Comparison of ENCODE assay signal across 10 cellular contexts in the genomic region with DNA sequence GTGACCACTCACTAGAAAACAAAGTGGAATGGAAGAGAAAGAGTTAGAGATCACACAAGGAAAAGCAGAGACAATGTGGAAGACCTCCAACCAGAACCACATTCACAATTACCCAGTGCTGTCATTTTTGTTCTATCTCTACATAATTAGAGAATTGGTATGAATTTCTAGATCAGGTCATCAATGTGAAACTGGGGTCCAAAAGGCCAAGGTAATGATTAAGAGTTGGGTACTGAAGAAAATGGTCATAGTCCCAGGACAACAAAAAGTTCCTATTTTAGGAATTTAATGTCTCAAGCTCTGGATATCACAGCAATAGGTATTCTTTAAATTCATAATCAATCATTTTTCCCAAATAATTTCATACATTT.
DNase-seq lines count a peak whose midpoint lies in the region; ATAC-seq and TF ChIP-seq lines count a peak whose summit lies in the region.
"Had no signal": no experiment of that assay in that cellular context is flagged by ENCODE, and none has a peak within 500 bp of the region (broad histone marks: within the 10 kb centered on the region; RNA-seq: fewer than 3 reads in every experiment).

No MANE protein-coding gene starts in this region.

- H3K9me3 Mint-ChIP-seq in stimulated activated naive CD8-positive, alpha-beta T cell treated with anti-CD3 and anti-CD28 coated beads, Interleukin-15, Interleukin-2, amounts not matched to agents 100 ng/mL and 50 ng/mL, for 24 hours = no peaks in the 10 kb centered on the region

- H3K27me3 Mint-ChIP-seq in stimulated activated naive CD8-positive, alpha-beta T cell treated with anti-CD3 and anti-CD28 coated beads, Interleukin-15, Interleukin-2, amounts not matched to agents 100 ng/mL and 50 ng/mL, for 24 hours = no peaks in the 10 kb centered on the region

- no peak for ATAC-seq in stimulated activated naive CD8-positive, alpha-beta T cell treated with anti-CD3 and anti-CD28 coated beads, Interleukin-15, Interleukin-2, amounts not matched to agents 100 U/mL and 50 U/mL, for 24 hours
- no peak for ATAC-seq in GM19351 (IDR thresholded peaks at IDR 0.05; ENCODE audit: unreplicated experiment)

- intact Hi-C loops in breast epithelium (cut with DNase I; ENCODE audit: low total_unique reads) = no loop called here

- no peak for TF ChIP-seq CTCF in breast epithelium (IDR thresholded peaks at IDR 0.05)

- no peaks in the 10 kb centered on the region for H3K27me3 ChIP-seq in breast epithelium

- H3K4me1 ChIP-seq in breast epithelium = no peaks in the 10 kb centered on the region

- no peak for TF ChIP-seq POLR2A in breast epithelium (IDR thresholded peaks at IDR 0.05)

- peaks cover 47% of the 10 kb centered on the region for H3K4me1 Mint-ChIP-seq in stimulated activated naive CD8-positive, alpha-beta T cell treated with anti-CD3 and anti-CD28 coated beads, Interleukin-15, Interleukin-2, amounts not matched to agents 100 ng/mL and 50 ng/mL, for 24 hours (ENCODE audit: low read depth)

- peaks cover 34% of the 10 kb centered on the region for H3K36me3 Mint-ChIP-seq in stimulated activated naive CD8-positive, alpha-beta T cell treated with anti-CD3 and anti-CD28 coated beads, Interleukin-15, Interleukin-2, amounts not matched to agents 100 ng/mL and 50 ng/mL, for 24 hours (ENCODE audit: low read depth)

- H3K36me3 ChIP-seq in breast epithelium = no peaks in the 10 kb centered on the region

- H3K27ac Mint-ChIP-seq in stimulated activated naive CD8-positive, alpha-beta T cell treated with anti-CD3 and anti-CD28 coated beads, Interleukin-15, Interleukin-2, amounts not matched to agents 100 ng/mL and 50 ng/mL, for 24 hours = peak overlapping the region; percentile 86

- no peak overlapping the region for H3K4me3 Mint-ChIP-seq in stimulated activated naive CD8-positive, alpha-beta T cell treated with anti-CD3 and anti-CD28 coated beads, Interleukin-15, Interleukin-2, amounts not matched to agents 100 ng/mL and 50 ng/mL, for 24 hours

- no peaks in the 10 kb centered on the region for H3K9me3 ChIP-seq in breast epithelium

- no peak for DNase-seq in stimulated activated naive CD8-positive, alpha-beta T cell treated with anti-CD3 and anti-CD28 coated beads, Interleukin-15, Interleukin-2, amounts not matched to agents 100 U/mL and 50 U/mL, for 24 hours
- DNase-seq in breast epithelium (ENCODE audit: low spot score in 2 of 2) (no peak), myocyte (ENCODE audit: low read depth) (peak; percentile 29), medulla oblongata (ENCODE audit: extremely low spot score) (no peak), Kasumi-1 (lab: John Stamatoyannopoulos, UW) (no peak), NCI-H187 treated with DMSO at 0.1 percent for 48 hours (lab: John Stamatoyannopoulos, UW) (no peak)
- DNase-seq: activated naive CD4-positive, alpha-beta T cell treated with anti-CD3 and anti-CD28 coated beads, Interleukin-2, amount 50 U/mL, for 16 hours; NCI-H510A had no signal

- peak overlapping the region; percentile 65 to 75 for H3K27ac ChIP-seq in breast epithelium

- no peak overlapping the region for H3K4me3 ChIP-seq in breast epithelium
